8 cellular contexts compared by ENCODE assay signal in genomic region chr18:3603460-3604259, GRCh38.
DNase-seq lines count a peak whose midpoint lies in the region; ATAC-seq and TF ChIP-seq lines count a peak whose summit lies in the region.

No MANE protein-coding gene starts in this region.

- peaks cover 11% of the 10 kb centered on the region for H3K36me3 Mint-ChIP-seq in activated T-helper 2 cell treated with anti-CD3 and anti-CD28 coated beads, Interferon-gamma antibody, Interleukin-2, Interleukin-4, amounts not matched to agents 10 μg/mL and 5 μg/mL and 100 μg/mL, durations not matched to agents 14 hours and 24 hours and 36 hours (ENCODE audit: low read depth)

- peaks cover 19% of the 10 kb centered on the region for H3K4me1 Mint-ChIP-seq in activated T-helper 2 cell treated with anti-CD3 and anti-CD28 coated beads, Interferon-gamma antibody, Interleukin-2, Interleukin-4, amounts not matched to agents 10 μg/mL and 5 μg/mL and 100 μg/mL, durations not matched to agents 14 hours and 24 hours and 36 hours (ENCODE audit: low read depth)

- peak overlapping the region; percentile 76 for H2BK120ac ChIP-seq in mesenchymal stem cell (ENCODE audit: low read depth, low read length)

- peak overlapping the region; percentile 94 for H2BK5ac ChIP-seq in mesenchymal stem cell (ENCODE audit: low read depth, low read length, poor library complexity, severe bottlenecking)

- no peaks in the 10 kb centered on the region for H3K27me3 Mint-ChIP-seq in activated T-helper 2 cell treated with anti-CD3 and anti-CD28 coated beads, Interferon-gamma antibody, Interleukin-2, Interleukin-4, amounts not matched to agents 10 μg/mL and 5 μg/mL and 100 μg/mL, durations not matched to agents 14 hours and 24 hours and 36 hours (ENCODE audit: low read depth)

- H2BK12ac ChIP-seq in mesenchymal stem cell (ENCODE audit: low read length in 2 of 2): peak overlapping the region; percentile 44 to 51

- H3K9me3 ChIP-seq in KOPT-K1 (ENCODE audit: insufficient read depth, low read length, poor library complexity, severe bottlenecking) (no peaks in the 10 kb centered on the region), mesenchymal stem cell (ENCODE audit: control insufficient read depth, low read length) (no peaks in the 10 kb centered on the region), upper lobe of right lung (no peaks in the 10 kb centered on the region)

- peaks cover 7% of the 10 kb centered on the region for H3K4me1 ChIP-seq in mesenchymal stem cell (ENCODE audit: control insufficient read depth, insufficient read depth, low read depth, low read length)
- H3K4me1 ChIP-seq in upper lobe of right lung: peaks cover 32% of the 10 kb centered on the region

- H3K4me3 ChIP-seq in mesenchymal stem cell (ENCODE audit: insufficient read depth in 1 of 2, low read depth in 1 of 2, low read length in 2 of 2) (peak overlapping the region in 1 of 2 experiments; percentile 72), upper lobe of right lung (peak overlapping the region; percentile 37)

- H3K4me3 Mint-ChIP-seq in activated T-helper 2 cell treated with anti-CD3 and anti-CD28 coated beads, Interferon-gamma antibody, Interleukin-2, Interleukin-4, amounts not matched to agents 10 μg/mL and 5 μg/mL and 100 μg/mL, durations not matched to agents 14 hours and 24 hours and 36 hours (ENCODE audit: low read depth): no peak overlapping the region

- under 1% methylated on average over 12 of the region's 12 CpGs for WGBS in mesenchymal stem cell

- no peak overlapping the region for H2AFZ ChIP-seq in mesenchymal stem cell (ENCODE audit: low read depth, low read length)

- peak overlapping the region; percentile 41 for H4K8ac ChIP-seq in mesenchymal stem cell (ENCODE audit: low read length)

- peak overlapping the region; percentile 97 to 99 for H3K18ac ChIP-seq in mesenchymal stem cell (ENCODE audit: low read depth in 1 of 2, low read length in 2 of 2)

- peak overlapping the region; percentile 67 for H4K91ac ChIP-seq in mesenchymal stem cell (ENCODE audit: low read length)

- intact Hi-C loops in upper lobe of right lung (cut with DNase I): no loop called here
- intact Hi-C loops in activated T-helper 2 cell treated with anti-CD3 and anti-CD28 coated beads, Interferon-gamma antibody, Interleukin-2, Interleukin-4, amounts not matched to agents 10 μg/mL and 5 μg/mL and 100 μg/mL, durations not matched to agents 14 hours and 24 hours and 36 hours (cut with micrococcal nuclease): loop anchor here (1.0 to 5.0 kb wide), 7 partner anchors 8 to 641 kb away; partner anchors contain the start of gene MYL12B

- H2BK15ac ChIP-seq in mesenchymal stem cell (ENCODE audit: low read depth, poor library complexity, severe bottlenecking): peak overlapping the region; percentile 44

- H3K27me3 ChIP-seq in mesenchymal stem cell (ENCODE audit: control insufficient read depth in 1 of 2, insufficient read depth in 1 of 2, low read length in 2 of 2) (no peaks in the 10 kb centered on the region), upper lobe of right lung (no peaks in the 10 kb centered on the region)

- H3K4ac ChIP-seq in mesenchymal stem cell (ENCODE audit: low read depth in 1 of 2, low read length in 2 of 2): peak overlapping the region; percentile 83 to 94

- ATAC-seq in upper lobe of right lung (peak; percentile 74), GM21526 (IDR thresholded peaks at IDR 0.05; ENCODE audit: low FRiP score, unreplicated experiment) (no peak)

- H3K27ac Mint-ChIP-seq in activated T-helper 2 cell treated with anti-CD3 and anti-CD28 coated beads, Interferon-gamma antibody, Interleukin-2, Interleukin-4, amounts not matched to agents 10 μg/mL and 5 μg/mL and 100 μg/mL, durations not matched to agents 14 hours and 24 hours and 36 hours: no peak overlapping the region

- H3K4me2 ChIP-seq in mesenchymal stem cell (ENCODE audit: low read length, poor library complexity, severe bottlenecking): peak overlapping the region; percentile 74

- H3K14ac ChIP-seq in mesenchymal stem cell (ENCODE audit: low read length in 2 of 2): peak overlapping the region; percentile 5 to 59

- H2AK5ac ChIP-seq in mesenchymal stem cell (ENCODE audit: low read length, severe bottlenecking): peak overlapping the region; percentile 69

- TF ChIP-seq CTCF in upper lobe of right lung (IDR thresholded peaks at IDR 0.05): no peak

- peak; percentile 98 for DNase-seq in EH (ENCODE audit: low read depth)
- peak; percentile 82 for DNase-seq in SKM-1 (lab: John Stamatoyannopoulos, UW; ENCODE audit: unreplicated experiment)
- peak; percentile 48 for DNase-seq in epidermal melanocyte (ENCODE audit: insufficient read length, low spot score)
- peak; percentile 99 for DNase-seq in mesenchymal stem cell
- DNase-seq in upper lobe of right lung: no peak
- DNase-seq in activated T-helper 2 cell treated with anti-CD3 and anti-CD28 coated beads, Interferon-gamma antibody, Interleukin-2, Interleukin-4, amounts not matched to agents 10 μg/mL and 5 μg/mL and 100 μg/mL, durations not matched to agents 14 hours and 24 hours and 36 hours (ENCODE audit: low spot score): no peak

- peak overlapping the region in 1 of 2 experiments; percentile 83 for H3K23ac ChIP-seq in mesenchymal stem cell (ENCODE audit: low read length in 2 of 2)

- H3K9me3 Mint-ChIP-seq in activated T-helper 2 cell treated with anti-CD3 and anti-CD28 coated beads, Interferon-gamma antibody, Interleukin-2, Interleukin-4, amounts not matched to agents 10 μg/mL and 5 μg/mL and 100 μg/mL, durations not matched to agents 14 hours and 24 hours and 36 hours: no peaks in the 10 kb centered on the region

- peak overlapping the region; percentile 93 for H3K9ac ChIP-seq in mesenchymal stem cell (ENCODE audit: low read length)

- peak overlapping the region; percentile 91 for H3K27ac ChIP-seq in KOPT-K1 (ENCODE audit: low read depth, low read length, poor library complexity, severe bottlenecking)
- peak overlapping the region; percentile 98 for H3K27ac ChIP-seq in mesenchymal stem cell (ENCODE audit: low read length, poor library complexity, severe bottlenecking)
- H3K27ac ChIP-seq in upper lobe of right lung: peak overlapping the region; percentile 86

- H3K79me1 ChIP-seq in mesenchymal stem cell (replicated peaks; ENCODE audit: low read length, poor library complexity, severe bottlenecking): peaks cover 15% of the 10 kb centered on the region

- H3K36me3 ChIP-seq in KOPT-K1 (ENCODE audit: insufficient read depth, low read length) (no peaks in the 10 kb centered on the region), mesenchymal stem cell (ENCODE audit: control insufficient read depth in 1 of 2, insufficient read depth in 2 of 2, low read depth in 1 of 2, low read length in 2 of 2) (peaks cover 0 to 14% of the 10 kb centered on the region in 2 experiments), upper lobe of right lung (no peaks in the 10 kb centered on the region)

Comparison
In these comparisons a context has a peak if more than half of its experiments do, and no peak if none do; other contexts are left out.
1. DNase-seq: peak in EH (single experiment), SKM-1 (single experiment), epidermal melanocyte (single experiment) and mesenchymal stem cell (single experiment); none in upper lobe of right lung (single experiment) and activated T-helper 2 cell treated with anti-CD3 and anti-CD28 coated beads, Interferon-gamma antibody, Interleukin-2, Interleukin-4, amounts not matched to agents 10 μg/mL and 5 μg/mL and 100 μg/mL, durations not matched to agents 14 hours and 24 hours and 36 hours (single experiment).
2. Peak in every context shown above with its lines, with median percentiles within 50 percentile points of each other: H3K27ac ChIP-seq.